11 cellular contexts compared by ENCODE assay signal in genomic region chr5:135243194-135244191, GRCh38.
DNase-seq lines count a peak whose midpoint lies in the region; ATAC-seq and TF ChIP-seq lines count a peak whose summit lies in the region.
"Had no signal": no experiment of that assay in that cellular context is flagged by ENCODE, and none has a peak within 500 bp of the region (broad histone marks: within the 10 kb centered on the region; RNA-seq: fewer than 3 reads in every experiment).

No MANE protein-coding gene starts in this region.

- H3K4me1 Mint-ChIP-seq in endodermal cell, result peaks cover 31% of the 10 kb centered on the region

- H3K36me3 Mint-ChIP-seq in endodermal cell (ENCODE audit: low read depth), result no peaks in the 10 kb centered on the region

- BruUV-seq in A673 (replicated peaks; lab: Mats Ljungman, UMichigan), result no TSS peak

- H3K27ac ChIP-seq in endodermal cell (ENCODE audit: low read depth, low read length) (no peak overlapping the region), mucosa of rectum (ENCODE audit: low read depth in 2 of 2, low read length in 2 of 2) (peak overlapping the region; percentile 41 to 74), transverse colon (peak overlapping the region; percentile 48 to 92 (median 82)), A673 (ENCODE audit: low read depth, low read length, poor library complexity, severe bottlenecking) (no peak overlapping the region)

- WGBS in endodermal cell (ENCODE audit: insufficient coverage in 1 of 2, insufficient read length in 1 of 2), 2 experiments, result 91 to 96% methylated on average over 17 to 27 of the region's 27 CpGs
- WGBS in transverse colon (ENCODE audit: low coverage in 1 of 2), 2 donors, result 74 to 79% methylated on average over 10 to 27 of the region's 27 CpGs

- peaks cover 20% of the 10 kb centered on the region for H3K27me3 Mint-ChIP-seq in endodermal cell (ENCODE audit: insufficient read depth)

- TF ChIP-seq EP300 in transverse colon (IDR thresholded peaks at IDR 0.05; ENCODE audit: low read depth), result peak; percentile 88

- H3K4me3 ChIP-seq in endodermal cell (ENCODE audit: low read length) (no peak overlapping the region), mucosa of rectum (ENCODE audit: low read length in 2 of 2) (no peak overlapping the region), transverse colon (no peak overlapping the region), A673 (ENCODE audit: low read depth, low read length, poor library complexity, severe bottlenecking) (no peak overlapping the region)
- H3K4me3 ChIP-seq: upper lobe of left lung had no signal

- H3K27me3 ChIP-seq in endodermal cell (ENCODE audit: control insufficient read depth, insufficient read depth, low read length, poor library complexity, severe bottlenecking) (peaks cover 8% of the 10 kb centered on the region), mucosa of rectum (ENCODE audit: control insufficient read depth in 2 of 2, insufficient read depth in 2 of 2, low read length in 2 of 2) (no peaks in the 10 kb centered on the region), transverse colon (no peaks in the 10 kb centered on the region), A673 (replicated peaks; ENCODE audit: insufficient read depth, low read depth, low read length, poor library complexity) (no peaks in the 10 kb centered on the region)
- H3K27me3 ChIP-seq: upper lobe of left lung had no signal

- H3K9me3 ChIP-seq in endodermal cell (ENCODE audit: control insufficient read depth, low read length) (no peaks in the 10 kb centered on the region), mucosa of rectum (ENCODE audit: control insufficient read depth in 2 of 2, low read length in 2 of 2) (no peaks in the 10 kb centered on the region), transverse colon (no peaks in the 10 kb centered on the region), A673 (ENCODE audit: low read depth, low read length, poor library complexity, severe bottlenecking) (no peaks in the 10 kb centered on the region)
- H3K9me3 ChIP-seq: upper lobe of left lung had no signal

- TF ChIP-seq CTCF in endodermal cell (conservative IDR thresholded peaks at IDR 0.05) (no peak), transverse colon (IDR thresholded peaks at IDR 0.05) (no peak), A673 (conservative IDR thresholded peaks at IDR 0.05; ENCODE audit: low read depth, low read length) (no peak)

- H3K4me1 ChIP-seq in endodermal cell (ENCODE audit: control insufficient read depth, insufficient read depth, low read length) (peaks cover 21% of the 10 kb centered on the region), mucosa of rectum (ENCODE audit: control insufficient read depth in 2 of 2, insufficient read depth in 2 of 2, low read length in 2 of 2) (peaks cover 10 to 14% of the 10 kb centered on the region in 2 donors), transverse colon (peaks cover 23 to 67% (median 33%) of the 10 kb centered on the region in 4 donors), A673 (ENCODE audit: insufficient read depth, low read length, poor library complexity, severe bottlenecking) (peaks cover 17% of the 10 kb centered on the region)

- no peak overlapping the region for H3K27ac Mint-ChIP-seq in endodermal cell

- no peak overlapping the region for H3K4me3 Mint-ChIP-seq in endodermal cell

- in situ Hi-C loops in transverse colon (cut with MboI; ENCODE audit: low pct_ligation_motif_present in 1 of 4, low pct_unique_long_range_greater_than_20kb in 1 of 4, low sequenced_read_pairs in 3 of 4), result no loop called here

- CTCF ChIA-PET in A673 (lab: Charles Lee), result no interaction called here

- peak; percentile 70 for ATAC-seq in SK-N-SH treated with all-trans-retinoic acid at 6 μM for 48 hours

- H3K36me3 ChIP-seq in endodermal cell (ENCODE audit: control insufficient read depth, insufficient read depth, low read length) (no peaks in the 10 kb centered on the region), mucosa of rectum (ENCODE audit: control insufficient read depth in 2 of 2, insufficient read depth in 2 of 2, low read length in 2 of 2) (no peaks in the 10 kb centered on the region), transverse colon (no peaks in the 10 kb centered on the region), A673 (ENCODE audit: insufficient read depth, low read length, poor library complexity, severe bottlenecking) (no peaks in the 10 kb centered on the region)
- H3K36me3 ChIP-seq: upper lobe of left lung had no signal

- no peaks in the 10 kb centered on the region for H3K9me3 Mint-ChIP-seq in endodermal cell

- peak; percentile 33 for DNase-seq in endodermal cell
- peak; percentile 55 for DNase-seq in transverse colon
- DNase-seq in NCI-H2196 (lab: John Stamatoyannopoulos, UW; ENCODE audit: unreplicated experiment), result no peak
- DNase-seq in A673 (ENCODE audit: low spot score), result no peak
- DNase-seq in NAMALWA (ENCODE audit: low spot score), result no peak
- DNase-seq: activated CD4-positive, alpha-beta T cell treated with anti-CD3 and anti-CD28 coated beads for 48 hours; Calu3; NCI-H345 had no signal

- no peak overlapping the region for H3K9ac ChIP-seq in endodermal cell (ENCODE audit: extremely low read depth, low read length, poor library complexity, severe bottlenecking)
- peak overlapping the region in 1 of 2 donors; percentile 13 for H3K9ac ChIP-seq in mucosa of rectum (ENCODE audit: low read depth in 1 of 2, low read length in 2 of 2)

- POLR2A ChIA-PET in A673 (lab: Charles Lee; ENCODE audit: low non-redundant PET), result no interaction called here

- intact Hi-C loops in transverse colon (cut with DNase I; ENCODE audit: low total_unique reads), result no loop called here
- intact Hi-C loops in A673 (cut with micrococcal nuclease; ENCODE audit: unreplicated experiment), result no loop called here

- no peak for TF ChIP-seq POLR2A in transverse colon (IDR thresholded peaks at IDR 0.05)

TF ChIP-seq in SK-N-SH treated with all-trans-retinoic acid at 6 μM for 48 hours, 23 proteins besides CTCF, POLR2A, EP300 and RAD21 (continues in another document):
- TF ChIP-seq TOX (CRISPR knock-in tag; IDR thresholded peaks at IDR 0.05; ENCODE audit: borderline replicate concordance) (peak; percentile 83), ISL1 (CRISPR knock-in tag; IDR thresholded peaks at IDR 0.05) (peak; percentile 84), CREB5 (CRISPR knock-in tag; IDR thresholded peaks at IDR 0.05; ENCODE audit: low read depth) (0 out of 2 replicates have a peak, but pooled peaks have one; percentile 32), TCF4 (CRISPR knock-in tag; IDR thresholded peaks at IDR 0.05; ENCODE audit: borderline replicate concordance) (peak; percentile 93), POU6F1 (CRISPR knock-in tag; IDR thresholded peaks at IDR 0.05; ENCODE audit: borderline replicate concordance, low read depth) (no peak), ZC3H10 (CRISPR knock-in tag; IDR thresholded peaks at IDR 0.05) (peak; percentile 76; the same call in 1 of the 2 replicates), CSRNP3 (CRISPR knock-in tag; IDR thresholded peaks at IDR 0.05) (no peak; the same call in 1 of the 2 replicates), SNAI2 (CRISPR knock-in tag; IDR thresholded peaks at IDR 0.05) (no peak)

Comparison
In these comparisons a context has a peak if more than half of its experiments do, and no peak if none do; other contexts are left out.
1. DNase-seq: peak in endodermal cell (single experiment) and transverse colon (single experiment); none in NCI-H2196 (single experiment), A673 (single experiment) and NAMALWA (single experiment).
2. H3K27ac ChIP-seq: peak in mucosa of rectum (2 of 2) and transverse colon (4 of 4); none in endodermal cell (single experiment) and A673 (single experiment).